In genomic region chr11:120012245-120012644, GRCh38 we compare ENCODE assay signal across 22 cellular contexts.
"Had no signal": no experiment of that assay in that cellular context is flagged by ENCODE, and none has a peak within 500 bp of the region (broad histone marks: within the 10 kb centered on the region; RNA-seq: fewer than 3 reads in every experiment).

No MANE protein-coding gene starts in this region.

- H3K36me3 Mint-ChIP-seq: activated naive CD4-positive, alpha-beta T cell treated with anti-CD3 and anti-CD28 coated beads, Interleukin-2, amount 50 U/mL, for 72 hours; WTC11 had no signal

- DNase-seq: activated CD4-positive, alpha-beta T cell treated with anti-CD3 and anti-CD28 coated beads for 48 hours; activated CD4-positive, alpha-beta T cell treated with anti-CD3 and anti-CD28 coated beads, Interleukin-2, amount 50 U/mL, for 4 hours; activated CD4-positive, CD25-positive, alpha-beta regulatory T cell treated with anti-CD3 and anti-CD28 coated beads, Interleukin-2, amount 50 U/mL, for 72 hours; activated CD8-positive, alpha-beta T cell treated with anti-CD3 and anti-CD28 coated beads, Interleukin-2, amount 10 ng/mL, durations not matched to agents 7 days and 5 days; activated effector memory CD4-positive, alpha-beta T cell treated with anti-CD3 and anti-CD28 coated beads, Interleukin-2, amount 50 U/mL, for 16 hours; activated naive CD4-positive, alpha-beta T cell treated with Interleukin-2 at 50 U/mL for 16 hours; activated naive CD8-positive, alpha-beta T cell treated with anti-CD3 and anti-CD28 coated beads, Interleukin-2, amount 50 U/mL, for 24 hours; activated T-cell treated with anti-CD3 and anti-CD28 coated beads, Interleukin-2, amount 50 U/mL, for 4 hours; amniotic stem cell; brain microvascular endothelial cell; NCI-H1092; NCI-H1930; NCI-H2171; NCI-H2227 treated with DMSO at 0.1 percent for 48 hours; NCI-H526; PC-3; SHP77 treated with DMSO at 0.1 percent for 48 hours had no signal

- ATAC-seq: activated CD8-positive, alpha-beta T cell treated with anti-CD3 and anti-CD28 coated beads, Interleukin-2, amount 10 ng/mL, durations not matched to agents 7 days and 5 days; activated naive CD4-positive, alpha-beta T cell treated with anti-CD3 and anti-CD28 coated beads, Interleukin-2, amount 50 U/mL, for 72 hours; activated naive CD8-positive, alpha-beta T cell treated with anti-CD3 and anti-CD28 coated beads, Interleukin-2, amount 50 U/mL, for 24 hours; activated T-cell treated with anti-CD3 and anti-CD28 coated beads, Interleukin-2, amount 50 U/mL, for 4 hours; PC-3 had no signal

- H3K9me3 Mint-ChIP-seq: activated naive CD4-positive, alpha-beta T cell treated with anti-CD3 and anti-CD28 coated beads, Interleukin-2, amount 50 U/mL, for 72 hours; activated naive CD8-positive, alpha-beta T cell treated with anti-CD3 and anti-CD28 coated beads, Interleukin-2, amount 50 U/mL, for 24 hours; activated T-cell treated with anti-CD3 and anti-CD28 coated beads, Interleukin-2, amount 50 U/mL, for 4 hours; T-helper 1 cell treated with Interleukin-12 subunit alpha and Interleukin-12 subunit beta and Interleukin-4 antibody, amounts not matched to agents 30 μg/mL and 1 μg/mL, for 36 hours; WTC11 had no signal

- H3K4me3 Mint-ChIP-seq: activated CD8-positive, alpha-beta T cell treated with anti-CD3 and anti-CD28 coated beads, Interleukin-2, amount 10 ng/mL, durations not matched to agents 7 days and 5 days; activated naive CD8-positive, alpha-beta T cell treated with anti-CD3 and anti-CD28 coated beads, Interleukin-2, amount 50 U/mL, for 24 hours; activated T-cell treated with anti-CD3 and anti-CD28 coated beads, Interleukin-2, amount 50 U/mL, for 4 hours; T-helper 1 cell treated with Interleukin-12 subunit alpha and Interleukin-12 subunit beta and Interleukin-4 antibody, amounts not matched to agents 30 μg/mL and 1 μg/mL, for 36 hours; WTC11 had no signal

- H3K4me1 Mint-ChIP-seq: activated naive CD8-positive, alpha-beta T cell treated with anti-CD3 and anti-CD28 coated beads, Interleukin-2, amount 50 U/mL, for 24 hours had no signal

- H3K27ac Mint-ChIP-seq: activated CD8-positive, alpha-beta T cell treated with anti-CD3 and anti-CD28 coated beads, Interleukin-2, amount 10 ng/mL, durations not matched to agents 7 days and 5 days; activated naive CD4-positive, alpha-beta T cell treated with anti-CD3 and anti-CD28 coated beads, Interleukin-2, amount 50 U/mL, for 72 hours; activated naive CD8-positive, alpha-beta T cell treated with anti-CD3 and anti-CD28 coated beads, Interleukin-2, amount 50 U/mL, for 24 hours; T-helper 1 cell treated with Interleukin-12 subunit alpha and Interleukin-12 subunit beta and Interleukin-4 antibody, amounts not matched to agents 30 μg/mL and 1 μg/mL, for 36 hours; WTC11 had no signal

- H3K27ac ChIP-seq: brain microvascular endothelial cell, cardiac muscle cell, KMS-11 had no signal

- H3K27me3 ChIP-seq: brain microvascular endothelial cell, cardiac muscle cell had no signal

- H3K4me3 ChIP-seq: cardiac muscle cell had no signal

- H3K36me3 ChIP-seq: brain microvascular endothelial cell, cardiac muscle cell had no signal
